ENCODE assay signal across 17 cellular contexts in the genomic region with DNA sequence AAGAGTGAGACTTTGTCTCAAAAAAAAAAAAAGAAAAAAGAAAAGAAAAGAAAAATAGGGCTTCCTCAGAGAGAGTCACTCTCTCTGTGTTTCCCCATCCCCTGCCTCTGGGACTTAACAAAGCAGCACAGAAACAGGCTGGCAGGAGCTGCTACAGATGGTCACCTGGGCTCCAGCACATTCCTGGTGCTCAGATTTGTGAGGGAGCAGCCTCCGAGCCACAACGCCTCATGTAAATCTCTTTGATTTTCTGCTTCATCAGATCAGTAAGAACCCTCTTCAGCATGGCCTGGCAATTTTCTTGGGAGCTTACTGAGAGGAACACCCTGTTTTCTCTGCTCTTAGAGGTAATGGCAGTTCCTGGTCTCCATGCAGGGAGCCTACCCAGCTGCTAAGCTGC. TPM values are rescaled to one million over a fixed set of nuclear protein-coding genes. Genes with fewer than 3 reads are reported as not detected.
DNase-seq lines count a peak whose midpoint lies in the region; ATAC-seq, FAIRE-seq and TF ChIP-seq lines count a peak whose summit lies in the region.
"Had no signal": no experiment of that assay in that cellular context is flagged by ENCODE, and none has a peak within 500 bp of the region (broad histone marks: within the 10 kb centered on the region; RNA-seq: fewer than 3 reads in every experiment).

No MANE protein-coding gene starts in this region.

- no peak for ATAC-seq in T-helper 17 cell
- ATAC-seq in HG03460 (IDR thresholded peaks at IDR 0.05; ENCODE audit: unreplicated experiment), result no peak

- no peaks in the 10 kb centered on the region for H3K36me3 Mint-ChIP-seq in T-helper 17 cell (ENCODE audit: low read depth)
- H3K36me3 Mint-ChIP-seq: CD8-positive, alpha-beta memory T cell had no signal

- TF ChIP-seq RAD21 in H1 (IDR thresholded peaks at IDR 0.05 in 1 of 2, conservative IDR thresholded peaks at IDR 0.05 in 1 of 2; ENCODE audit: low read depth in 2 of 2, low read length in 2 of 2), result no peak

- no peak for TF ChIP-seq CTCF in H1 (IDR thresholded peaks at IDR 0.05; ENCODE audit: control extremely low read depth in 1 of 3, insufficient read depth in 1 of 3, low read depth in 1 of 3, low read length in 3 of 3)
- no peak for TF ChIP-seq CTCF in BE2C (IDR thresholded peaks at IDR 0.05; ENCODE audit: low read depth, low read length)

- FAIRE-seq in H1 (lab: Jason Lieb, UNC), result no peak
- FAIRE-seq: RCC 7860 had no signal

- H4K91ac ChIP-seq in H1 (replicated peaks; ENCODE audit: insufficient read length, low read length), result no peak overlapping the region

- CTCF ChIA-PET in H1 (lab: Charles Lee; ENCODE audit: partially characterized antibody), result no interaction called here

- TF ChIP-seq POLR2A in H1 (IDR thresholded peaks at IDR 0.05; ENCODE audit: control extremely low read depth in 1 of 2, low read depth in 2 of 2, low read length in 2 of 2), result no peak

- H2BK5ac ChIP-seq in H1 (ENCODE audit: low read depth, low read length), result no peak overlapping the region

- no peak overlapping the region for H2AK5ac ChIP-seq in H1 (ENCODE audit: low read depth, low read length)

- no peak overlapping the region for H3K4me2 ChIP-seq in H1 (ENCODE audit: insufficient read depth in 1 of 2, low read depth in 2 of 2, low read length in 2 of 2)

- H3K79me2 ChIP-seq in H1 (ENCODE audit: control insufficient read depth in 1 of 2, insufficient read depth in 2 of 2, low read length in 2 of 2), result no peaks in the 10 kb centered on the region

- no peak overlapping the region for H3K14ac ChIP-seq in H1 (ENCODE audit: insufficient read length)

- H3K4ac ChIP-seq in H1 (replicated peaks; ENCODE audit: insufficient read length, low read depth, low read length), result no peak overlapping the region

- H3K27me3 ChIP-seq in H1 (replicated peaks in 1 of 4; ENCODE audit: control insufficient read depth in 3 of 4, extremely low read depth in 1 of 4, insufficient read depth in 3 of 4, low read length in 3 of 4), result no peaks in the 10 kb centered on the region
- H3K27me3 ChIP-seq in BE2C, result no peaks in the 10 kb centered on the region

- H3K27ac Mint-ChIP-seq in T-helper 17 cell, result peak overlapping the region; percentile 60
- H3K27ac Mint-ChIP-seq: CD8-positive, alpha-beta memory T cell had no signal

- no peak overlapping the region for H3K9ac ChIP-seq in H1 (replicated peaks in 1 of 4; ENCODE audit: extremely low read depth in 1 of 4, low read depth in 3 of 4, low read length in 3 of 4)

- no peaks in the 10 kb centered on the region for H3K27me3 Mint-ChIP-seq in T-helper 17 cell
- H3K27me3 Mint-ChIP-seq: CD8-positive, alpha-beta memory T cell had no signal

- POLR2A ChIA-PET in H1 (lab: Charles Lee; ENCODE audit: partially characterized antibody), result interaction anchor here (1.0 to 1.3 kb wide), 2 partner anchors 13 to 58 kb away, joined by 3 to 4 read pairs; a partner anchor contains a TSS

- H3K23me2 ChIP-seq in H1 (ENCODE audit: low read depth, low read length), result no peaks in the 10 kb centered on the region

- H2AFZ ChIP-seq in H1 (ENCODE audit: low read length), result peak overlapping the region; percentile 87; the same call in 1 of the 2 replicates

- no peak for TF ChIP-seq EP300 in H1 (IDR thresholded peaks at IDR 0.05; ENCODE audit: borderline replicate concordance in 1 of 2, low read depth in 2 of 2, low read length in 2 of 2)

- H4K20me1 ChIP-seq in H1 (replicated peaks in 1 of 2; ENCODE audit: control insufficient read depth in 1 of 2, insufficient read depth in 2 of 2, low read length in 2 of 2), result no peaks in the 10 kb centered on the region

- no peak overlapping the region for H2BK20ac ChIP-seq in H1 (ENCODE audit: low read length)

- H3K36me3 ChIP-seq in H1 (ENCODE audit: control insufficient read depth in 2 of 4, insufficient read depth in 4 of 4, low read length in 3 of 4), result no peaks in the 10 kb centered on the region
- H3K36me3 ChIP-seq in BE2C, result no peaks in the 10 kb centered on the region
- H3K36me3 ChIP-seq: HAP-1 had no signal

- no peaks in the 10 kb centered on the region for H3K79me1 ChIP-seq in H1 (ENCODE audit: low read depth, low read length)

- no peak overlapping the region for H3K56ac ChIP-seq in H1 (replicated peaks; ENCODE audit: insufficient read length, low read depth, low read length)

- H3K4me1 Mint-ChIP-seq in T-helper 17 cell, result peaks cover 18% of the 10 kb centered on the region

- H3K4me1 ChIP-seq in H1 (replicated peaks in 1 of 4; ENCODE audit: control insufficient read depth in 3 of 4, insufficient read depth in 4 of 4, low read length in 3 of 4), result peaks cover 0 to 5% (median 2%) of the 10 kb centered on the region in 4 experiments; a peak in 1 of 7 replicates
- H3K4me1 ChIP-seq in BE2C, result peaks cover 12% of the 10 kb centered on the region
- H3K4me1 ChIP-seq: HAP-1 had no signal

- H3K23ac ChIP-seq in H1 (ENCODE audit: insufficient read length), result no peak overlapping the region

- no peak overlapping the region for H3K4me3 Mint-ChIP-seq in T-helper 17 cell
- H3K4me3 Mint-ChIP-seq: CD8-positive, alpha-beta memory T cell had no signal

- H3K4me3 ChIP-seq in H1 (ENCODE audit: extremely low read depth in 1 of 4, insufficient read depth in 2 of 4, low read depth in 3 of 4, low read length in 4 of 4) (no peak overlapping the region), BE2C (ENCODE audit: low read depth, low read length) (no peak overlapping the region)
- H3K4me3 ChIP-seq: HAP-1 had no signal

- H3K27ac ChIP-seq in H1 (ENCODE audit: low read depth, low read length), result no peak overlapping the region

- no peak overlapping the region for H4K8ac ChIP-seq in H1 (ENCODE audit: extremely low read depth, insufficient read depth, low read length)

- no peak overlapping the region for H3K18ac ChIP-seq in H1 (ENCODE audit: extremely low read depth, low read length)

- no peak overlapping the region for H2BK120ac ChIP-seq in H1 (replicated peaks; ENCODE audit: low read depth, low read length)

- no peak overlapping the region for H2BK12ac ChIP-seq in H1 (ENCODE audit: low read depth, low read length)

- no peak overlapping the region for H4K5ac ChIP-seq in H1 (ENCODE audit: insufficient read length, low read depth, low read length)

- 65% methylated on average over 2 of the region's 2 CpGs; no CpG with 5 or more reads in 1 of the 2 experiments for WGBS in H1 (ENCODE audit: extremely low coverage in 1 of 2, insufficient coverage in 1 of 2, insufficient read length in 1 of 2, insufficient replicate concordance in 2 of 2, low coverage in 1 of 2, low lambda C conversion rate in 2 of 2, missing lambda C conversion rate in 1 of 2), 2 experiments

- DNase-seq in NCI-H82 (lab: John Stamatoyannopoulos, UW) (peak; percentile 6), NCI-H82 treated with DMSO at 0.1 percent for 48 hours (lab: John Stamatoyannopoulos, UW; ENCODE audit: unreplicated experiment) (no peak), T-helper 17 cell (no peak), H1 (ENCODE audit: low read depth in 1 of 2, low spot score in 2 of 2) (no peak), BE2C (no peak), NOMO-1 treated with dmso at 0.1 percent for 144 hours (lab: John Stamatoyannopoulos, UW; ENCODE audit: unreplicated experiment) (no peak)
- DNase-seq in stimulated activated naive CD4-positive, alpha-beta T cell (lab: John Stamatoyannopoulos, UW), result no peak
- DNase-seq: CD8-positive, alpha-beta memory T cell; DMS53; NCI-H1105; NCI-H2081; NCI-H526; Right ventricle myocardium superior had no signal

- no peaks in the 10 kb centered on the region for H3K9me3 ChIP-seq in T-helper 17 cell (ENCODE audit: control insufficient read depth, low read length, poor library complexity, severe bottlenecking)
- H3K9me3 ChIP-seq in H1 (ENCODE audit: insufficient read depth in 2 of 2, low read depth in 1 of 2, low read length in 1 of 2), result no peaks in the 10 kb centered on the region
- no peaks in the 10 kb centered on the region for H3K9me3 ChIP-seq in BE2C
- H3K9me3 ChIP-seq: HAP-1 had no signal

- no peak overlapping the region for H2BK15ac ChIP-seq in H1 (ENCODE audit: low read length)

RNA-seq across cellular contexts. Expression of a gene that starts 15.2 kb away (rescaled TPM):
- 100 to 1,000 TPM; 260 to 313 TPM for total RNA-seq in T-helper 17 cell
- total RNA-seq in H1 (2021; fragmentation: NEBNext Ultra II Directional; extraction: Animal tissue kit (Norgen Biotek cat#: 25700)), result 480 and 486 TPM in 2 replicates
- polyA plus RNA-seq in H1 (2011; rRNA removed), result 241 and 443 TPM in 2 replicates
- polyA plus RNA-seq in H1 (2011; cell fraction: cytosol; rRNA removed), result 473 TPM
- 85.6 TPM for polyA plus RNA-seq in H1 (2011; cell fraction: nucleus; rRNA removed)
- 443 to 712 TPM (median 548 TPM) in 4 replicates for polyA plus RNA-seq in H1 (2012, experiment 1 of 2)
- 85.5 TPM for polyA plus RNA-seq in H1 (2012, experiment 2 of 2)
- polyA plus RNA-seq in H1 (2013, experiment 1 of 2), result 338 TPM
- 376 TPM for polyA plus RNA-seq in H1 (2013, experiment 2 of 2)
- 382 and 565 TPM in 2 replicates for polyA minus RNA-seq in H1 (2011; rRNA and poly(A)+ RNA removed)
- 255 TPM for polyA minus RNA-seq in H1 (2011; cell fraction: cytosol; rRNA and poly(A)+ RNA removed)
- polyA minus RNA-seq in H1 (2011; cell fraction: nucleus; rRNA and poly(A)+ RNA removed), result 107 TPM
- polyA plus RNA-seq in BE2C (2012; ENCODE audit: insufficient read depth, insufficient read length, low read depth), result 7.8 TPM

RNA-seq across cellular contexts. Expression of a gene that starts 32.9 kb away (rescaled TPM):
- total RNA-seq in T-helper 17 cell, result not detected
- total RNA-seq in H1 (2021; fragmentation: NEBNext Ultra II Directional; extraction: Animal tissue kit (Norgen Biotek cat#: 25700)), result 0.88 and 0.96 TPM in 2 replicates
- 0.39 and 1.2 TPM in 2 replicates for polyA plus RNA-seq in H1 (2011; rRNA removed)
- polyA plus RNA-seq in H1 (2011; cell fraction: cytosol; rRNA removed), result 1.1 TPM
- 0.23 TPM for polyA plus RNA-seq in H1 (2011; cell fraction: nucleus; rRNA removed)
- 0.64 to 1.2 TPM (median 0.96 TPM) in 4 replicates for polyA plus RNA-seq in H1 (2012, experiment 1 of 2)
- polyA plus RNA-seq in H1 (2012, experiment 2 of 2), result 0.31 TPM
- 0.53 TPM for polyA plus RNA-seq in H1 (2013, experiment 1 of 2)
- 0.61 TPM for polyA plus RNA-seq in H1 (2013, experiment 2 of 2)
- polyA minus RNA-seq in H1 (2011; rRNA and poly(A)+ RNA removed), result 0.09 and 0.49 TPM in 2 replicates
- polyA minus RNA-seq in H1 (2011; cell fraction: cytosol; rRNA and poly(A)+ RNA removed), result not detected
- 0.40 TPM for polyA minus RNA-seq in H1 (2011; cell fraction: nucleus; rRNA and poly(A)+ RNA removed)
- polyA plus RNA-seq in BE2C (2012; ENCODE audit: insufficient read depth, insufficient read length, low read depth), result not detected
- total RNA-seq: CD8-positive, alpha-beta memory T cell; Right ventricle myocardium superior had no signal
- polyA plus RNA-seq: BJ; CD8-positive, alpha-beta memory T cell had no signal

RNA-seq across cellular contexts. Expression of a gene that starts 56.8 kb away (rescaled TPM):
- total RNA-seq in T-helper 17 cell, result 10 to 100 TPM; 22.0 to 24.4 TPM
- 26.3 and 28.0 TPM in 2 replicates for total RNA-seq in H1 (2021; fragmentation: NEBNext Ultra II Directional; extraction: Animal tissue kit (Norgen Biotek cat#: 25700))
- 9.1 and 9.3 TPM in 2 replicates for polyA plus RNA-seq in H1 (2011; rRNA removed)
- polyA plus RNA-seq in H1 (2011; cell fraction: cytosol; rRNA removed), result 13.2 TPM
- 17.3 TPM for polyA plus RNA-seq in H1 (2011; cell fraction: nucleus; rRNA removed)
- polyA plus RNA-seq in H1 (2012, experiment 1 of 2), result 12.8 to 22.2 TPM (median 16.6 TPM) in 4 replicates
- polyA plus RNA-seq in H1 (2012, experiment 2 of 2), result 1.7 TPM
- polyA plus RNA-seq in H1 (2013, experiment 1 of 2), result 16.9 TPM
- polyA plus RNA-seq in H1 (2013, experiment 2 of 2), result 16.1 TPM
- 21.8 and 34.5 TPM in 2 replicates for polyA minus RNA-seq in H1 (2011; rRNA and poly(A)+ RNA removed)
- polyA minus RNA-seq in H1 (2011; cell fraction: cytosol; rRNA and poly(A)+ RNA removed), result 17.3 TPM
- 35.7 TPM for polyA minus RNA-seq in H1 (2011; cell fraction: nucleus; rRNA and poly(A)+ RNA removed)
- polyA plus RNA-seq in BE2C (2012; ENCODE audit: insufficient read depth, insufficient read length, low read depth), result 18.3 TPM

RNA-seq across cellular contexts. Expression of a gene that starts 57.3 kb away (rescaled TPM):
- total RNA-seq in T-helper 17 cell, result 10 to 100 TPM; 12.8 to 15.7 TPM
- 16.7 and 18.5 TPM in 2 replicates for total RNA-seq in H1 (2021; fragmentation: NEBNext Ultra II Directional; extraction: Animal tissue kit (Norgen Biotek cat#: 25700))
- polyA plus RNA-seq in H1 (2011; rRNA removed), result 3.9 and 5.0 TPM in 2 replicates
- polyA plus RNA-seq in H1 (2011; cell fraction: cytosol; rRNA removed), result 7.9 TPM
- polyA plus RNA-seq in H1 (2011; cell fraction: nucleus; rRNA removed), result 4.8 TPM
- 7.5 to 12.8 TPM (median 10.5 TPM) in 4 replicates for polyA plus RNA-seq in H1 (2012, experiment 1 of 2)
- polyA plus RNA-seq in H1 (2012, experiment 2 of 2), result 0.72 TPM
- polyA plus RNA-seq in H1 (2013, experiment 1 of 2), result 8.1 TPM
- 7.4 TPM for polyA plus RNA-seq in H1 (2013, experiment 2 of 2)
- polyA minus RNA-seq in H1 (2011; rRNA and poly(A)+ RNA removed), result 20.2 and 23.0 TPM in 2 replicates
- polyA minus RNA-seq in H1 (2011; cell fraction: cytosol; rRNA and poly(A)+ RNA removed), result 11.0 TPM
- polyA minus RNA-seq in H1 (2011; cell fraction: nucleus; rRNA and poly(A)+ RNA removed), result 19.3 TPM
- polyA plus RNA-seq in BE2C (2012; ENCODE audit: insufficient read depth, insufficient read length, low read depth), result 9.2 TPM
